Comparison of ENCODE assay signal across 27 cellular contexts in the genomic region with DNA sequence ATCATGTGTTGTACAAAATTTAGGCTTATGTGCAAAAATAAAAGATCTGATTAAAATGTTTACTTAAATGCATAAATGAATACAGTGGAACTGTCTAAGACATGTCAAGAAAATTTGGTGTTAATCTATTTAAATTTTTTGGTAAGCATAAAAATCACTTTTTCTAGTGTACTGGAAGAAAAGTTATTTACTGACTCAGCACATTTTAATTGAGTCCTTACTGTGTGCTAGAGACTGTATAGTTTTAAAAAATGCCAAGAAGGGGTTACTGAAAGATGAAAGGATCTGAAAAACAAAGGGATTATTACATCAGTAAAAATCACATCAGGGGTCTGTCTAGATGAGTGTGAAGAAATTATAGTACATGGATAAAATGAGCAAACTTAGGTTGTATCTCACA.
"Had no signal": no experiment of that assay in that cellular context is flagged by ENCODE, and none has a peak within 500 bp of the region (broad histone marks: within the 10 kb centered on the region; RNA-seq: fewer than 3 reads in every experiment).

No MANE protein-coding gene starts in this region.

- H3K36me3 ChIP-seq: gastrocnemius medialis, left lung, neural progenitor cell, suprapubic skin, transverse colon, upper lobe of right lung, uterus had no signal

- H3K27me3 Mint-ChIP-seq: effector memory CD8-positive, alpha-beta T cell; progenitor cell of endocrine pancreas; stimulated activated naive CD8-positive, alpha-beta T cell treated with anti-CD3 and anti-CD28 coated beads, Interleukin-15, amount 100 ng/mL, for 72 hours had no signal

- FAIRE-seq: endometrium had no signal

- H3K9me3 Mint-ChIP-seq: effector memory CD8-positive, alpha-beta T cell; natural killer cell treated with Interleukin-12 subunit alpha and Interleukin-12 subunit beta and Interleukin-15 and Interleukin-18, amount 100 ng/mL, for 72 hours; stimulated activated naive CD8-positive, alpha-beta T cell treated with anti-CD3 and anti-CD28 coated beads, Interleukin-15, amount 100 ng/mL, for 72 hours had no signal

- H3K27me3 ChIP-seq: gastrocnemius medialis, left lung, neural progenitor cell, suprapubic skin, transverse colon, upper lobe of right lung, uterus had no signal

- ATAC-seq: effector memory CD8-positive, alpha-beta T cell; gastrocnemius medialis; left cardiac atrium; left lung; mucosa of descending colon; natural killer cell treated with Interleukin-12 subunit alpha and Interleukin-12 subunit beta and Interleukin-15 and Interleukin-18, amount 100 ng/mL, for 72 hours; sciatic nerve; stimulated activated naive CD8-positive, alpha-beta T cell treated with anti-CD3 and anti-CD28 coated beads, Interleukin-15, amount 100 ng/mL, for 72 hours; upper lobe of right lung had no signal

- DNase-seq: cortex of kidney; effector memory CD8-positive, alpha-beta T cell; gastrocnemius medialis; head of caudate nucleus; left cardiac atrium; left lung; mesenchymal stem cell; mucosa of descending colon; naive B cell; stimulated activated CD4-positive, alpha-beta T cell treated with anti-CD3 and anti-CD28 coated beads, Interleukin-12 subunit alpha, Interleukin-12 subunit beta, amount 100 ng/mL, for 4 hours; stimulated activated CD4-positive, alpha-beta T cell treated with anti-CD3 and anti-CD28 coated beads, Interleukin-1b, Interleukin-23, amount 100 ng/mL, for 48 hours; stimulated activated CD4-positive, alpha-beta T cell treated with anti-CD3 and anti-CD28 coated beads, Interleukin-4, amount 100 ng/mL, for 1 hour; stimulated activated CD8-positive, alpha-beta memory T cell treated with anti-CD3 and anti-CD28 coated beads, Interleukin-4, amount 100 ng/mL, for 48 hours; stimulated activated naive CD4-positive, alpha-beta T cell; stimulated activated naive CD8-positive, alpha-beta T cell treated with anti-CD3 and anti-CD28 coated beads, Interleukin-15, amount 100 ng/mL, for 72 hours; transverse colon; upper lobe of right lung; uterus had no signal

- H3K9ac ChIP-seq: neural progenitor cell, parathyroid adenoma had no signal

- H3K27ac ChIP-seq: gastrocnemius medialis, left lung, neural progenitor cell, parathyroid adenoma, suprapubic skin, transverse colon, upper lobe of right lung, uterus had no signal

- H3K4me3 Mint-ChIP-seq: effector memory CD8-positive, alpha-beta T cell; mesothelial cell of epicardium; naive B cell; natural killer cell treated with Interleukin-12 subunit alpha and Interleukin-12 subunit beta and Interleukin-15 and Interleukin-18, amount 100 ng/mL, for 72 hours; neural progenitor cell; stimulated activated naive CD8-positive, alpha-beta T cell treated with anti-CD3 and anti-CD28 coated beads, Interleukin-15, amount 100 ng/mL, for 72 hours had no signal

- H2AFZ ChIP-seq: neural progenitor cell, parathyroid adenoma had no signal

- H3K27ac Mint-ChIP-seq: mesothelial cell of epicardium; natural killer cell treated with Interleukin-12 subunit alpha and Interleukin-12 subunit beta and Interleukin-15 and Interleukin-18, amount 100 ng/mL, for 72 hours; neural progenitor cell; progenitor cell of endocrine pancreas; stimulated activated naive CD8-positive, alpha-beta T cell treated with anti-CD3 and anti-CD28 coated beads, Interleukin-15, amount 100 ng/mL, for 72 hours had no signal

- H3K4me3 ChIP-seq: gastrocnemius medialis, left lung, mucosa of descending colon, neural progenitor cell, smooth muscle cell, suprapubic skin, transverse colon, upper lobe of right lung, uterus had no signal

- H3K9me3 ChIP-seq: gastrocnemius medialis, left lung, mucosa of descending colon, suprapubic skin, transverse colon, upper lobe of right lung, uterus had no signal

- H3K36me3 Mint-ChIP-seq: natural killer cell treated with Interleukin-12 subunit alpha and Interleukin-12 subunit beta and Interleukin-15 and Interleukin-18, amount 100 ng/mL, for 72 hours had no signal

- H3K4me2 ChIP-seq: neural progenitor cell, smooth muscle cell had no signal
